Comparison of ENCODE assay signal across 7 cellular contexts in genomic region chr16:67393111-67393789, GRCh38. TPM values are rescaled to one million over a fixed set of nuclear protein-coding genes. Genes with fewer than 3 reads are reported as not detected.
A peak's percentile ranks its signal among the peaks of the same experiment; 100 is the strongest.
DNase-seq lines count a peak whose midpoint lies in the region; ATAC-seq and TF ChIP-seq lines count a peak whose summit lies in the region.

Gene TPPP3, minus strand, starts transcription at chr16:67393498. Its CDS starts 2,387 bp downstream, at chr16:67391111.

- 2 to 5% (median 3%) methylated on average over 11 to 56 of the region's 56 CpGs for WGBS in adrenal gland, 4 donors

- H3K27me3 ChIP-seq in adrenal gland (peaks cover 8% of the 10 kb centered on the region), neuron (ENCODE audit: insufficient read depth, low read length) (no peaks in the 10 kb centered on the region)

- H3K9me3 ChIP-seq in adrenal gland (replicated peaks in 1 of 3) = no peaks in the 10 kb centered on the region
- no peaks in the 10 kb centered on the region for H3K9me3 ChIP-seq in neuron (ENCODE audit: low read length)

- peaks cover 14 to 38% of the 10 kb centered on the region in 2 donors for H3K4me1 ChIP-seq in adrenal gland (replicated peaks in 1 of 2)
- peaks cover 63% of the 10 kb centered on the region for H3K4me1 ChIP-seq in neuron (ENCODE audit: insufficient read depth, low read length)

- TF ChIP-seq POLR2A in adrenal gland (IDR thresholded peaks at IDR 0.05) = peak; percentile 2 to 19

- H3K36me3 ChIP-seq in adrenal gland (replicated peaks in 1 of 2) = no peaks in the 10 kb centered on the region
- H3K36me3 ChIP-seq in neuron (ENCODE audit: insufficient read depth, low read length) = no peaks in the 10 kb centered on the region

- H3K27ac Mint-ChIP-seq in type B pancreatic cell = peak within 1 kb of the TSS; percentile 76

- peak within 1 kb of the TSS in 1 of 5 donors; percentile 56 for H3K27ac ChIP-seq in adrenal gland

- TF ChIP-seq CTCF in GM12872 (IDR thresholded peaks at IDR 0.05; ENCODE audit: insufficient read depth, low read depth, low read length) (0 out of 3 replicates have a peak, but pooled peaks have one; percentile 27), adrenal gland (IDR thresholded peaks at IDR 0.05) (peak; percentile 56 to 73 (median 64)), type B pancreatic cell (conservative IDR thresholded peaks at IDR 0.05) (peak; percentile 81)

- H3K4me3 Mint-ChIP-seq in type B pancreatic cell = peak within 1 kb of the TSS; percentile 82

- peak within 1 kb of the TSS in 1 of 4 donors; percentile 40 for H3K4me3 ChIP-seq in adrenal gland
- peak within 1 kb of the TSS; percentile 39 for H3K4me3 ChIP-seq in neuron (ENCODE audit: low read length)

- H2AFZ ChIP-seq in neuron (ENCODE audit: low read depth, low read length) = peak within 1 kb of the TSS; percentile 53

- peaks cover 19% of the 10 kb centered on the region for H3K4me1 Mint-ChIP-seq in type B pancreatic cell (ENCODE audit: unreplicated experiment)

- H3K9me3 Mint-ChIP-seq in type B pancreatic cell = no peaks in the 10 kb centered on the region

- peaks cover 18% of the 10 kb centered on the region for H3K27me3 Mint-ChIP-seq in type B pancreatic cell

- H3K36me3 Mint-ChIP-seq in type B pancreatic cell = no peaks in the 10 kb centered on the region

- ATAC-seq in Right ventricle myocardium superior (ENCODE audit: poor library complexity) = peak; percentile 82
- ATAC-seq in HG02759 (IDR thresholded peaks at IDR 0.05; ENCODE audit: unreplicated experiment) = no peak

- intact Hi-C loops in adrenal gland (cut with DNase I) (no loop called here), Right ventricle myocardium superior (cut with DNase I) (loop anchor here (10.0 kb wide), 1 partner anchor 128 kb away; no protein-coding TSS in a partner anchor)

- DNase-seq in NCI-H526 (lab: John Stamatoyannopoulos, UW) = peak; percentile 38 to 83
- peak; percentile 80 to 93 (median 85) for DNase-seq in adrenal gland
- DNase-seq in Right ventricle myocardium superior = peak; percentile 94
- DNase-seq in type B pancreatic cell (ENCODE audit: extremely low spot score, unreplicated experiment) = peak; percentile 86

RNA-seq across cellular contexts. Expression of gene TPPP3, which starts in this region (rescaled TPM):
- 10 to 100 TPM in 1 of 8 donors, 1 to 10 TPM in 6, not detected in 1; 1.1 to 12.8 (median 4.3) TPM for total RNA-seq in adrenal gland
- polyA plus RNA-seq in adrenal gland = 10 to 100 TPM in 2 of 3 donors, 1 to 10 TPM in 1; 9.4 to 22.7 (median 16.6) TPM
- total RNA-seq in Right ventricle myocardium superior = 8.9 TPM
- 39.3 and 44.5 TPM in 2 replicates for total RNA-seq in type B pancreatic cell (ENCODE audit: low replicate concordance)

Comparison
In these comparisons a context has a peak if more than half of its experiments do, and no peak if none do; other contexts are left out.
1. CTCF ChIP-seq: peak in every context shown above with its lines; median percentile 81 in type B pancreatic cell; 64 in adrenal gland; 27 in GM12872.